15 cellular contexts compared by ENCODE assay signal in the genomic region with DNA sequence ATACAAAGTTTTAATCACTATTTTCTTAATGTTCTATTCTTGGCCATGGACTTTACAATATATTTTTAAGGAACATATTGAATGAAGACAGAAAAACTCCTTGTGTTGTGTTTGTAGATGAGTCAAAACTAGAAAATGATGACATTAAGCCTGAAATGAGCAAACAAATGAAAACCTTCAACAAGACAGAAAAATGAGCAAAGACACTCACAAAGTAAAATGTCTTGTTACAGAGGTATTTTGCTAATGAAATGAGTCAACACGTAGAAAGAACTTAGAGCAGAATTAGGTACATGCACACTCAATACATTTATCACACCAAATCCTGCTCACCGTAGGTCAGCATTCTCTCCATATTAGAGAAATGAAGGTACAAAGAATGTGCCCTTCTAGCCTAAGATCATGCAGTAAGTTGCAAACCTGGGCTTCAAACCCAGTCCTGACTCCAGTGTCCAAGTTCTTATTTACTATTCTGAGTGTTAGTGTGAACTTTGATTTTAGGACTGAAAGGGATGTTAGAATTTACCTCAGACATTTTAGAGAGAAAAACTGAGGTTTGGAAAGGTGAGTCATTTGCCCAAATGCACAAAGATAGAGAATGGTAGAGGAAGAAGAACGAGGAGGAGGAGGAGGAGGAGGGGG.
DNase-seq lines count a peak whose midpoint lies in the region; ATAC-seq and TF ChIP-seq lines count a peak whose summit lies in the region.
"Had no signal": no experiment of that assay in that cellular context is flagged by ENCODE, and none has a peak within 500 bp of the region (broad histone marks: within the 10 kb centered on the region; RNA-seq: fewer than 3 reads in every experiment).

No MANE protein-coding gene starts in this region.

- no peaks in the 10 kb centered on the region for H3K36me3 Mint-ChIP-seq in activated naive CD4-positive, alpha-beta T cell treated with anti-CD3 and anti-CD28 coated beads, Interleukin-2, amount 50 U/mL, for 72 hours
- no peaks in the 10 kb centered on the region for H3K36me3 Mint-ChIP-seq in T-helper 2 cell treated with Interferon-gamma antibody and Interleukin-4, amounts not matched to agents 5 μg/mL and 100 μg/mL, for 36 hours (ENCODE audit: low read depth)
- no peaks in the 10 kb centered on the region for H3K36me3 Mint-ChIP-seq in type B pancreatic cell

- TF ChIP-seq CTCF in type B pancreatic cell (conservative IDR thresholded peaks at IDR 0.05) = no peak

- H3K4me1 Mint-ChIP-seq in T-helper 2 cell treated with Interferon-gamma antibody and Interleukin-4, amounts not matched to agents 5 μg/mL and 100 μg/mL, for 36 hours (ENCODE audit: low read depth) = peaks cover 25% of the 10 kb centered on the region
- peaks cover 64% of the 10 kb centered on the region for H3K4me1 Mint-ChIP-seq in stimulated activated naive CD8-positive, alpha-beta T cell treated with anti-CD3 and anti-CD28 coated beads, Interleukin-15, amount 100 ng/mL, for 72 hours
- no peaks in the 10 kb centered on the region for H3K4me1 Mint-ChIP-seq in type B pancreatic cell (ENCODE audit: unreplicated experiment)

- no peak for TF ChIP-seq POLR2A in GM18505 (IDR thresholded peaks at IDR 0.05; ENCODE audit: borderline replicate concordance, extremely low read depth, insufficient read depth, insufficient read length)

- no peaks in the 10 kb centered on the region for H3K27me3 Mint-ChIP-seq in T-helper 2 cell treated with Interferon-gamma antibody and Interleukin-4, amounts not matched to agents 5 μg/mL and 100 μg/mL, for 36 hours (ENCODE audit: low read depth)
- no peaks in the 10 kb centered on the region for H3K27me3 Mint-ChIP-seq in stimulated activated naive CD8-positive, alpha-beta T cell treated with anti-CD3 and anti-CD28 coated beads, Interleukin-15, amount 100 ng/mL, for 72 hours
- peaks cover 6% of the 10 kb centered on the region for H3K27me3 Mint-ChIP-seq in type B pancreatic cell
- H3K27me3 Mint-ChIP-seq: central memory CD8-positive, alpha-beta T cell had no signal

- peak in 1 of 2 donors; percentile 29 for DNase-seq in activated naive CD4-positive, alpha-beta T cell treated with anti-CD3 and anti-CD28 coated beads, Interleukin-2, amount 50 U/mL, for 72 hours (ENCODE audit: low spot score in 2 of 2)
- no peak for DNase-seq in activated naive CD4-positive, alpha-beta T cell treated with anti-CD3 and anti-CD28 coated beads, Interleukin-2, amount 50 U/mL, for 16 hours
- DNase-seq in T-helper 2 cell treated with Interferon-gamma antibody and Interleukin-4, amounts not matched to agents 5 μg/mL and 100 μg/mL, for 36 hours (ENCODE audit: low spot score) = peak; percentile 17
- peak; percentile 23 to 32 for DNase-seq in stimulated activated naive CD8-positive, alpha-beta T cell treated with anti-CD3 and anti-CD28 coated beads, Interleukin-15, amount 100 ng/mL, for 72 hours
- DNase-seq in stimulated activated naive CD4-positive, alpha-beta T cell treated with Interleukin-2 at 50 U/mL for 16 hours (lab: John Stamatoyannopoulos, UW) = no peak
- no peak for DNase-seq in type B pancreatic cell (ENCODE audit: extremely low spot score, unreplicated experiment)
- DNase-seq: activated CD8-positive, alpha-beta memory T cell treated with anti-CD3 and anti-CD28 coated beads for 24 hours; gastrocnemius medialis; mesendoderm; NCI-H2107; SJCRH30; uterus had no signal

- peak; percentile 75 to 89 for ATAC-seq in activated naive CD4-positive, alpha-beta T cell treated with anti-CD3 and anti-CD28 coated beads, Interleukin-2, amount 50 U/mL, for 72 hours
- peak; percentile 11 for ATAC-seq in HG02678 (IDR thresholded peaks at IDR 0.05; ENCODE audit: unreplicated experiment)
- peak; percentile 89 for ATAC-seq in stimulated activated naive CD8-positive, alpha-beta T cell treated with anti-CD3 and anti-CD28 coated beads, Interleukin-15, amount 100 ng/mL, for 72 hours
- no peak for ATAC-seq in GM18505 (IDR thresholded peaks at IDR 0.05; ENCODE audit: unreplicated experiment)
- ATAC-seq: gastrocnemius medialis had no signal

- H3K9me3 Mint-ChIP-seq in activated naive CD4-positive, alpha-beta T cell treated with anti-CD3 and anti-CD28 coated beads, Interleukin-2, amount 50 U/mL, for 72 hours = peaks cover 0 to 14% of the 10 kb centered on the region in 2 donors
- no peaks in the 10 kb centered on the region for H3K9me3 Mint-ChIP-seq in T-helper 2 cell treated with Interferon-gamma antibody and Interleukin-4, amounts not matched to agents 5 μg/mL and 100 μg/mL, for 36 hours
- peaks cover 0 to 4% of the 10 kb centered on the region in 2 donors for H3K9me3 Mint-ChIP-seq in stimulated activated naive CD8-positive, alpha-beta T cell treated with anti-CD3 and anti-CD28 coated beads, Interleukin-15, amount 100 ng/mL, for 72 hours
- no peaks in the 10 kb centered on the region for H3K9me3 Mint-ChIP-seq in type B pancreatic cell
- H3K9me3 Mint-ChIP-seq: central memory CD8-positive, alpha-beta T cell had no signal

- H3K4me3 Mint-ChIP-seq in T-helper 2 cell treated with Interferon-gamma antibody and Interleukin-4, amounts not matched to agents 5 μg/mL and 100 μg/mL, for 36 hours = peak overlapping the region; percentile 45
- H3K4me3 Mint-ChIP-seq in stimulated activated naive CD8-positive, alpha-beta T cell treated with anti-CD3 and anti-CD28 coated beads, Interleukin-15, amount 100 ng/mL, for 72 hours = peak overlapping the region; percentile 63 to 66
- H3K4me3 Mint-ChIP-seq in type B pancreatic cell = no peak overlapping the region
- H3K4me3 Mint-ChIP-seq: central memory CD8-positive, alpha-beta T cell had no signal

- peak overlapping the region; percentile 76 to 93 for H3K27ac Mint-ChIP-seq in activated naive CD4-positive, alpha-beta T cell treated with anti-CD3 and anti-CD28 coated beads, Interleukin-2, amount 50 U/mL, for 72 hours
- H3K27ac Mint-ChIP-seq in T-helper 2 cell treated with Interferon-gamma antibody and Interleukin-4, amounts not matched to agents 5 μg/mL and 100 μg/mL, for 36 hours = peak overlapping the region; percentile 57
- peak overlapping the region; percentile 16 to 40 for H3K27ac Mint-ChIP-seq in stimulated activated naive CD8-positive, alpha-beta T cell treated with anti-CD3 and anti-CD28 coated beads, Interleukin-15, amount 100 ng/mL, for 72 hours
- H3K27ac Mint-ChIP-seq in type B pancreatic cell = no peak overlapping the region

Comparison
In these comparisons a context has a peak if more than half of its experiments do, and no peak if none do; other contexts are left out.
1. DNase-seq: peak in T-helper 2 cell treated with Interferon-gamma antibody and Interleukin-4, amounts not matched to agents 5 μg/mL and 100 μg/mL, for 36 hours (single experiment) and stimulated activated naive CD8-positive, alpha-beta T cell treated with anti-CD3 and anti-CD28 coated beads, Interleukin-15, amount 100 ng/mL, for 72 hours (2 of 2); none in activated naive CD4-positive, alpha-beta T cell treated with anti-CD3 and anti-CD28 coated beads, Interleukin-2, amount 50 U/mL, for 16 hours (single experiment), stimulated activated naive CD4-positive, alpha-beta T cell treated with Interleukin-2 at 50 U/mL for 16 hours (single experiment) and type B pancreatic cell (single experiment).